ENCODE assay signal across 9 cellular contexts in genomic region chr19:55212447-55212846, GRCh38. TPM values are rescaled to one million over a fixed set of nuclear protein-coding genes. Genes with fewer than 3 reads are reported as not detected.
DNase-seq lines count a peak whose midpoint lies in the region; ATAC-seq and TF ChIP-seq lines count a peak whose summit lies in the region.
"Had no signal": no experiment of that assay in that cellular context is flagged by ENCODE, and none has a peak within 500 bp of the region (broad histone marks: within the 10 kb centered on the region; RNA-seq: fewer than 3 reads in every experiment).

No MANE protein-coding gene starts in this region.

- H3K27ac ChIP-seq in right lobe of liver (no peak overlapping the region), left lung (no peak overlapping the region)

- peaks cover 6% of the 10 kb centered on the region for H3K9me3 Mint-ChIP-seq in activated CD4-positive, alpha-beta memory T cell treated with anti-CD3 and anti-CD28 coated beads for 36 hours

- peaks cover 29% of the 10 kb centered on the region for H3K27me3 Mint-ChIP-seq in activated CD4-positive, alpha-beta memory T cell treated with anti-CD3 and anti-CD28 coated beads for 36 hours

- H3K4me3 Mint-ChIP-seq in activated CD4-positive, alpha-beta memory T cell treated with anti-CD3 and anti-CD28 coated beads for 36 hours = no peak overlapping the region
- H3K4me3 Mint-ChIP-seq: nephron had no signal

- peaks cover 11% of the 10 kb centered on the region for H3K4me1 Mint-ChIP-seq in activated CD4-positive, alpha-beta memory T cell treated with anti-CD3 and anti-CD28 coated beads for 36 hours (ENCODE audit: low read depth)

- intact Hi-C loops in activated CD4-positive, alpha-beta memory T cell treated with anti-CD3 and anti-CD28 coated beads for 36 hours (cut with micrococcal nuclease) = no loop called here
- intact Hi-C loops in right lobe of liver (cut with DNase I) = no loop called here
- intact Hi-C loops in left lung (cut with DNase I) = no loop called here
- intact Hi-C loops in cardiac septum (cut with DNase I) = no loop called here

- WGBS in right lobe of liver (ENCODE audit: insufficient coverage, low coverage, low lambda C conversion rate, missing lambda C conversion rate) = 94% methylated on average over 3 of the region's 3 CpGs

- no peaks in the 10 kb centered on the region for H3K9me3 ChIP-seq in right lobe of liver
- peaks cover 0 to 8% of the 10 kb centered on the region in 2 donors for H3K9me3 ChIP-seq in left lung

- peaks cover 3% of the 10 kb centered on the region for H3K36me3 Mint-ChIP-seq in activated CD4-positive, alpha-beta memory T cell treated with anti-CD3 and anti-CD28 coated beads for 36 hours

- CTCF ChIA-PET in activated CD4-positive, alpha-beta memory T cell treated with anti-CD3 and anti-CD28 coated beads for 36 hours (lab: Charles Lee) = interaction anchor here (1.2 kb wide), 1 partner anchor 44 kb away, joined by 4 read pairs; no protein-coding TSS in a partner anchor

- TF ChIP-seq POLR2A in right lobe of liver (IDR thresholded peaks at IDR 0.05) = no peak

- POLR2A ChIA-PET in activated CD4-positive, alpha-beta memory T cell treated with anti-CD3 and anti-CD28 coated beads for 36 hours (lab: Charles Lee) = no interaction called here

- DNase-seq in CD1c-positive myeloid dendritic cell (ENCODE audit: extremely low spot score) = peak; percentile 64
- DNase-seq in Jurkat, Clone E6-1 (ENCODE audit: low read depth, low spot score) = peak; percentile 67
- peak; percentile 71 for DNase-seq in activated CD4-positive, alpha-beta memory T cell treated with anti-CD3 and anti-CD28 coated beads for 36 hours
- peak in 1 of 3 donors; percentile 44 for DNase-seq in right lobe of liver
- DNase-seq in NCI-H1105 treated with DMSO at 0.1 percent for 48 hours (lab: John Stamatoyannopoulos, UW) = no peak
- no peak for DNase-seq in left lung
- DNase-seq in cardiac septum (ENCODE audit: low spot score) = no peak

- H3K4me1 ChIP-seq in right lobe of liver (peaks cover 0 to 9% (median 0%) of the 10 kb centered on the region in 4 donors), left lung (peaks cover 0 to 22% of the 10 kb centered on the region in 2 donors)

- peak; percentile 22 to 43 (median 40) for TF ChIP-seq CTCF in right lobe of liver (IDR thresholded peaks at IDR 0.05)
- TF ChIP-seq CTCF in left lung (IDR thresholded peaks at IDR 0.05) = peak in 1 of 2 donors; percentile 39

- no peak overlapping the region for H3K27ac Mint-ChIP-seq in activated CD4-positive, alpha-beta memory T cell treated with anti-CD3 and anti-CD28 coated beads for 36 hours
- H3K27ac Mint-ChIP-seq: nephron had no signal

- ATAC-seq in right lobe of liver (peak in 2 of 4 donors; percentile 27 to 50), left lung (no peak), HG03196 (IDR thresholded peaks at IDR 0.05; ENCODE audit: unreplicated experiment) (no peak)

- no peak overlapping the region for H3K4me3 ChIP-seq in Jurkat, Clone E6-1 (ENCODE audit: low read length)
- H3K4me3 ChIP-seq in right lobe of liver (no peak overlapping the region), left lung (no peak overlapping the region)

- H3K27me3 ChIP-seq in right lobe of liver (no peaks in the 10 kb centered on the region), left lung (peaks cover 0 to 52% of the 10 kb centered on the region in 2 donors)

- H3K36me3 ChIP-seq in right lobe of liver (no peaks in the 10 kb centered on the region), left lung (no peaks in the 10 kb centered on the region)

RNA-seq across cellular contexts. Expression of gene PTPRH, which starts 3.1 kb away (rescaled TPM):
- not detected for polyA plus RNA-seq in Jurkat, Clone E6-1 (2012; ENCODE audit: insufficient read depth, insufficient read length)
- not detected for total RNA-seq in activated CD4-positive, alpha-beta memory T cell treated with anti-CD3 and anti-CD28 coated beads for 36 hours
- 10 to 100 TPM in 3 of 6 experiments, 1 to 10 TPM in 3; 4.2 to 25.9 (median 12.9) TPM for total RNA-seq in right lobe of liver
- under 1 TPM; 0.20 to 0.63 TPM for total RNA-seq in left lung
- 3.7 TPM for total RNA-seq in cardiac septum

RNA-seq across cellular contexts. Expression of gene TMEM86B, which starts 16.1 kb away (rescaled TPM):
- polyA plus RNA-seq in Jurkat, Clone E6-1 (2012; ENCODE audit: insufficient read depth, insufficient read length) = 9.9 TPM
- 1 to 10 TPM; 4.8 to 6.5 TPM for total RNA-seq in activated CD4-positive, alpha-beta memory T cell treated with anti-CD3 and anti-CD28 coated beads for 36 hours
- 10 to 100 TPM in 5 of 6 experiments, 1 to 10 TPM in 1; 8.8 to 22.2 (median 14.0) TPM for total RNA-seq in right lobe of liver
- total RNA-seq in left lung = 1 to 10 TPM; 1.9 to 2.7 TPM
- 1.6 TPM for total RNA-seq in cardiac septum

RNA-seq across cellular contexts. Expression of gene SYT5, which starts 32.4 kb away (rescaled TPM):
- 4.1 TPM for polyA plus RNA-seq in Jurkat, Clone E6-1 (2012; ENCODE audit: insufficient read depth, insufficient read length)
- total RNA-seq in activated CD4-positive, alpha-beta memory T cell treated with anti-CD3 and anti-CD28 coated beads for 36 hours = under 1 TPM in 1 of 2 experiments, not detected in 1; 0.22 TPM
- total RNA-seq in right lobe of liver (1 to 10 TPM in 1 of 6 experiments, under 1 TPM in 1, not detected in 4; 0.06 to 1.7 TPM), left lung (not detected), cardiac septum (0.30 TPM)

RNA-seq across cellular contexts. Expression of gene DNAAF3, which starts 46.0 kb away (rescaled TPM):
- 14.5 TPM for polyA plus RNA-seq in Jurkat, Clone E6-1 (2012; ENCODE audit: insufficient read depth, insufficient read length)
- not detected for total RNA-seq in activated CD4-positive, alpha-beta memory T cell treated with anti-CD3 and anti-CD28 coated beads for 36 hours
- 1 to 10 TPM in 2 of 6 experiments, under 1 TPM in 4; 0.22 to 4.3 (median 0.49) TPM for total RNA-seq in right lobe of liver
- 10 to 100 TPM in 1 of 2 donors, under 1 TPM in 1; 0.76 to 11.0 TPM for total RNA-seq in left lung
- total RNA-seq in cardiac septum = 3.4 TPM

RNA-seq across cellular contexts. Expression of gene PPP6R1, which starts 46.4 kb away (rescaled TPM):
- polyA plus RNA-seq in Jurkat, Clone E6-1 (2012; ENCODE audit: insufficient read depth, insufficient read length) = 249 TPM
- total RNA-seq in activated CD4-positive, alpha-beta memory T cell treated with anti-CD3 and anti-CD28 coated beads for 36 hours = 100 to 1,000 TPM; 180 to 200 TPM
- total RNA-seq in right lobe of liver (10 to 100 TPM; 26.4 to 39.6 (median 30.2) TPM), left lung (10 to 100 TPM; 56.0 to 81.8 TPM), cardiac septum (43.0 TPM)

Comparison
In these comparisons a context has a peak if more than half of its experiments do, and no peak if none do; other contexts are left out.
1. DNase-seq: peak in CD1c-positive myeloid dendritic cell (single experiment), Jurkat, Clone E6-1 (single experiment) and activated CD4-positive, alpha-beta memory T cell treated with anti-CD3 and anti-CD28 coated beads for 36 hours (single experiment); none in NCI-H1105 treated with DMSO at 0.1 percent for 48 hours (single experiment), left lung (0 of 2) and cardiac septum (single experiment).